In genomic region chr3:61417352-61417751, GRCh38 we compare ENCODE assay signal across 21 cellular contexts.
A peak's percentile ranks its signal among the peaks of the same experiment; 100 is the strongest.
DNase-seq lines count a peak whose midpoint lies in the region; ATAC-seq and TF ChIP-seq lines count a peak whose summit lies in the region.
"Had no signal": no experiment of that assay in that cellular context is flagged by ENCODE, and none has a peak within 500 bp of the region (broad histone marks: within the 10 kb centered on the region; RNA-seq: fewer than 3 reads in every experiment).

No MANE protein-coding gene starts in this region.

- H3K36me3 ChIP-seq in MG63 (no peaks in the 10 kb centered on the region), smooth muscle cell (ENCODE audit: low read depth) (no peaks in the 10 kb centered on the region)
- H3K36me3 ChIP-seq: Peyer's patch, upper lobe of left lung had no signal

- no peak overlapping the region for H2BK5ac ChIP-seq in H9 (ENCODE audit: insufficient read length, low read length)

- no peak overlapping the region for H4K5ac ChIP-seq in H9 (ENCODE audit: insufficient read length, low read depth, low read length)

- H3K4me2 ChIP-seq in H9 (ENCODE audit: insufficient read depth, insufficient read length, low read length) = no peak overlapping the region
- no peak overlapping the region for H3K4me2 ChIP-seq in smooth muscle cell

- H3K9ac ChIP-seq in H9 (ENCODE audit: extremely low read depth, insufficient read length, low read length) = no peak overlapping the region
- no peak overlapping the region for H3K9ac ChIP-seq in smooth muscle cell (ENCODE audit: low read depth)

- WGBS in H9 (ENCODE audit: extremely low coverage, insufficient read length, low lambda C conversion rate) = no CpG with 5 or more reads among the region's 2 CpGs
- 96% methylated on average over 2 of the region's 2 CpGs for WGBS in smooth muscle cell (ENCODE audit: low lambda C conversion rate)

- no peak overlapping the region for H3K4ac ChIP-seq in H9 (ENCODE audit: low read depth, low read length)

- no peak overlapping the region for H2BK15ac ChIP-seq in H9 (ENCODE audit: low read depth, low read length)

- H3K27me3 Mint-ChIP-seq in H9 (ENCODE audit: low read depth) = no peaks in the 10 kb centered on the region; the same call in 1 of the 2 replicates

- ATAC-seq in GM18868 (IDR thresholded peaks at IDR 0.05; ENCODE audit: unreplicated experiment) = no peak

- H3F3A ChIP-seq in smooth muscle cell (ENCODE audit: low read depth) = no peaks in the 10 kb centered on the region

- H3K4me1 Mint-ChIP-seq in H9 = peaks cover 0 to 5% of the 10 kb centered on the region in 2 experiments; a peak in 2 of 4 replicates

- H3K4me3 ChIP-seq in MG63 (no peak overlapping the region), choroid plexus epithelial cell (ENCODE audit: low read depth, low read length) (no peak overlapping the region), smooth muscle cell (no peak overlapping the region)
- H3K4me3 ChIP-seq: Peyer's patch, upper lobe of left lung had no signal

- no peak overlapping the region for H2BK120ac ChIP-seq in H9 (ENCODE audit: low read depth, low read length, poor library complexity, severe bottlenecking)

- no peaks in the 10 kb centered on the region for H3K9me3 Mint-ChIP-seq in H9
- H3K9me3 Mint-ChIP-seq: activated CD4-positive, alpha-beta memory T cell treated with anti-CD3 and anti-CD28 coated beads for 36 hours; T-helper 2 cell treated with Interferon-gamma antibody and Interleukin-4, amounts not matched to agents 5 μg/mL and 100 μg/mL, for 36 hours had no signal

- H3K79me2 ChIP-seq in H9 (ENCODE audit: insufficient read depth, low read length) = no peaks in the 10 kb centered on the region
- no peaks in the 10 kb centered on the region for H3K79me2 ChIP-seq in smooth muscle cell (ENCODE audit: low read depth)

- H4K91ac ChIP-seq in H9 (ENCODE audit: insufficient read length, low read depth, low read length) = no peak overlapping the region

- no peak overlapping the region for H3T11ph ChIP-seq in H9 (ENCODE audit: low read length)

- no peak overlapping the region for H3K18ac ChIP-seq in H9 (ENCODE audit: insufficient read length, low read depth, low read length)

- no peak overlapping the region for H2AFZ ChIP-seq in H9 (ENCODE audit: low read length)
- no peak overlapping the region for H2AFZ ChIP-seq in smooth muscle cell (ENCODE audit: low read depth)

- no peaks in the 10 kb centered on the region for H3K79me1 ChIP-seq in H9 (ENCODE audit: insufficient read depth, low read depth, low read length, poor library complexity, severe bottlenecking)

- no peak overlapping the region for H2AK5ac ChIP-seq in H9 (ENCODE audit: insufficient read length, low read length)

- no peaks in the 10 kb centered on the region for H3K23me2 ChIP-seq in H9 (ENCODE audit: insufficient read length, low read depth, low read length, poor library complexity, severe bottlenecking)

- H3K4me3 Mint-ChIP-seq in H9 = no peak overlapping the region
- H3K4me3 Mint-ChIP-seq: activated CD4-positive, alpha-beta memory T cell treated with anti-CD3 and anti-CD28 coated beads for 36 hours; T-helper 2 cell treated with Interferon-gamma antibody and Interleukin-4, amounts not matched to agents 5 μg/mL and 100 μg/mL, for 36 hours had no signal

- no peak overlapping the region for H4K8ac ChIP-seq in H9 (replicated peaks; ENCODE audit: insufficient read length, low read depth, low read length)

- H3K9me3 ChIP-seq in MG63 (no peaks in the 10 kb centered on the region), H9 (ENCODE audit: control insufficient read depth, low read depth, low read length) (no peaks in the 10 kb centered on the region), smooth muscle cell (replicated peaks; ENCODE audit: low read depth) (no peaks in the 10 kb centered on the region)
- H3K9me3 ChIP-seq: Peyer's patch, upper lobe of left lung had no signal

- DNase-seq in Daoy (ENCODE audit: low read depth) (peak; percentile 9), MG63 (peak; percentile 7), choroid plexus epithelial cell (ENCODE audit: low read depth) (peak; percentile 52), myocyte (ENCODE audit: low read depth) (peak; percentile 48), H9 (no peak), smooth muscle cell (lab: John Stamatoyannopoulos, UW; ENCODE audit: unreplicated experiment) (no peak), medulla oblongata (ENCODE audit: extremely low spot score) (no peak)
- DNase-seq: activated CD4-positive, alpha-beta memory T cell treated with anti-CD3 and anti-CD28 coated beads for 36 hours; activated CD4-positive, CD25-positive, alpha-beta regulatory T cell; activated naive CD4-positive, alpha-beta T cell; AML-193; amygdala; EL; foreskin melanocyte; IMR-90; MM.1S; Peyer's patch; stimulated activated CD4-positive, alpha-beta T cell treated with anti-CD3 and anti-CD28 coated beads, Interleukin-12 subunit alpha, Interleukin-12 subunit beta, amount 100 ng/mL, for 4 hours; upper lobe of left lung had no signal

- no peaks in the 10 kb centered on the region for H4K20me1 ChIP-seq in H9 (ENCODE audit: control insufficient read depth, insufficient read depth, insufficient read length)
- H4K20me1 ChIP-seq in smooth muscle cell (ENCODE audit: low read depth) = no peaks in the 10 kb centered on the region

- peaks cover 0 to 2% (median 0%) of the 10 kb centered on the region in 3 experiments; a peak in 1 of 7 replicates for H3K36me3 Mint-ChIP-seq in H9 (ENCODE audit: insufficient read depth in 1 of 3, low read depth in 3 of 3)
- H3K36me3 Mint-ChIP-seq: activated CD4-positive, alpha-beta memory T cell treated with anti-CD3 and anti-CD28 coated beads for 36 hours had no signal

- H3K56ac ChIP-seq in H9 (ENCODE audit: insufficient read length, low read depth, low read length) = no peak overlapping the region

- no peaks in the 10 kb centered on the region for H3K27me3 ChIP-seq in MG63
- no peaks in the 10 kb centered on the region for H3K27me3 ChIP-seq in H9 (ENCODE audit: insufficient read depth, low read length)
- no peaks in the 10 kb centered on the region for H3K27me3 ChIP-seq in smooth muscle cell (ENCODE audit: low read depth)
- H3K27me3 ChIP-seq: Peyer's patch, upper lobe of left lung had no signal

- H3K23ac ChIP-seq in H9 (ENCODE audit: insufficient read length, low read depth, low read length) = no peak overlapping the region

- H3K4me1 ChIP-seq in H9 (ENCODE audit: insufficient read depth, low read length) (no peaks in the 10 kb centered on the region), smooth muscle cell (ENCODE audit: low read depth) (no peaks in the 10 kb centered on the region)
- H3K4me1 ChIP-seq: Peyer's patch, upper lobe of left lung had no signal

- TF ChIP-seq CTCF in choroid plexus epithelial cell (conservative IDR thresholded peaks at IDR 0.05; ENCODE audit: low read depth, low read length) (no peak), H9 (conservative IDR thresholded peaks at IDR 0.05) (no peak), smooth muscle cell (IDR thresholded peaks at IDR 0.05; ENCODE audit: borderline replicate concordance, insufficient read depth, poor library complexity, severe bottlenecking) (no peak)

- H3K27ac ChIP-seq in H9 (ENCODE audit: insufficient read length, low read depth, low read length) (no peak overlapping the region), smooth muscle cell (ENCODE audit: low read depth) (no peak overlapping the region)
- H3K27ac ChIP-seq: Peyer's patch, upper lobe of left lung had no signal

- H2BK12ac ChIP-seq in H9 (ENCODE audit: insufficient read length, low read depth, low read length) = no peak overlapping the region

- H2BK20ac ChIP-seq in H9 (ENCODE audit: low read depth, low read length, poor library complexity, severe bottlenecking) = no peak overlapping the region

- no peak overlapping the region for H3K27ac Mint-ChIP-seq in H9
- H3K27ac Mint-ChIP-seq: activated CD4-positive, alpha-beta memory T cell treated with anti-CD3 and anti-CD28 coated beads for 36 hours; T-helper 2 cell treated with Interferon-gamma antibody and Interleukin-4, amounts not matched to agents 5 μg/mL and 100 μg/mL, for 36 hours had no signal

- no peak overlapping the region for H3K14ac ChIP-seq in H9 (ENCODE audit: insufficient read depth, low read length)

Comparison
In these comparisons a context has a peak if more than half of its experiments do, and no peak if none do; other contexts are left out.
1. DNase-seq: peak in Daoy (single experiment), MG63 (single experiment), choroid plexus epithelial cell (single experiment) and myocyte (single experiment); none in H9 (single experiment), smooth muscle cell (single experiment) and medulla oblongata (single experiment).